Comparison of ENCODE assay signal across 13 cellular contexts in the genomic region with DNA sequence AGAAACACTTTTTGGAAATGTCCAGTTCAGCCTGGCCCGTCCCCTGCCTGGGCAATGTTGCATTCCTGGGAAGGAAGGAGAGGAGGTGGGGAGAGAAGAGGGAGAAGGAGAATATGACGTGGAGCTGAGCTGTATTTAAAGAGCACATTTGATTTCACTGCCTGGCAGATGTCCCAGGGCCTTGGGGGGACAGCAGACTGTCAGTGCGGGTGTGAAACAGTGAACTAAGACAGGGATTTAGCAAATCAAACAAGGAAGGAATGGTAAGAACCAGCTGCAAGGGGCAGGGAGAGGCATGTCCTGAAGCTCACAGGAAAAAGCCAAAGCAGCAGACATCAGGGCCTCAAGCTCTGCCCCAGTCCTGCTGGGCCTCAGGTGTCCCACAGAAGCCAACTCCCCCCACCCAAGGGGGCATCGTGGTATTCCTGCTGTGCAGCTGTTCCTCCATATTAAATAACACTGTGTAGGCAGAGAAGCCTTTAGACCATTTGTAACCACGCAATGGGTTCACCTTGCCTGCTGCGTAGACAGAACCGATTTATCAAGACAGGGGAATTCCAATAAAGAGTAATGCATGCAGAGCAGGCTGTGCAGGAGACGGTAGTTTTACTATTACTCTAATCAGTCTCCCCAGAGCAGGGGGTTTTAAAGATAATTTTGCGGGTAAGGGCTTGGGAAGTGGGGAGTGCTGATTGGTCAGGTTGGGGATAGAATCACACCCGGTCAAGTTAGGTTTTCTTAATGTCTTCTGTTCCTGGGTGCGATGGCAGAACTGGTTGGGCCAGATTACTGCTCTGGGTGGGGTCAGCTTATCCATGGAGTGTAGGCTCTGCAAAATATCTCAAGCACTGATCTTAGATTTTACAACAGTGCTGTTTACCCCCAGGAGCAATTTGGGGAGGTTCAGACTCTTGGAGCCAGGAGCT. TPM values are rescaled to one million over a fixed set of nuclear protein-coding genes. Genes with fewer than 3 reads are reported as not detected.
DNase-seq lines count a peak whose midpoint lies in the region; ATAC-seq, FAIRE-seq and TF ChIP-seq lines count a peak whose summit lies in the region.
"Had no signal": no experiment of that assay in that cellular context is flagged by ENCODE, and none has a peak within 500 bp of the region (broad histone marks: within the 10 kb centered on the region; RNA-seq: fewer than 3 reads in every experiment).

No MANE protein-coding gene starts in this region.

- DNase-seq in HT-29 (ENCODE audit: low spot score) = peak; percentile 92
- no peak for DNase-seq in SK-N-MC (ENCODE audit: low read depth, low spot score)
- DNase-seq in foreskin fibroblast = peak; percentile 46 to 68
- peak; percentile 70 for DNase-seq in small intestine
- DNase-seq in Right ventricle myocardium inferior (ENCODE audit: missing footprints) = no peak
- no peak for DNase-seq in stimulated activated naive CD8-positive, alpha-beta T cell treated with anti-CD3 and anti-CD28 coated beads, Interleukin-15, amount 100 ng/mL, for 72 hours
- no peak for DNase-seq in putamen (ENCODE audit: low spot score)
- DNase-seq in foreskin melanocyte = no peak
- DNase-seq: NCI-H774 had no signal

- no peaks in the 10 kb centered on the region for H3K27me3 ChIP-seq in small intestine (ENCODE audit: control insufficient read depth in 2 of 2, insufficient read depth in 2 of 2, low read length in 2 of 2)

- H3K27ac Mint-ChIP-seq in stimulated activated naive CD8-positive, alpha-beta T cell treated with anti-CD3 and anti-CD28 coated beads, Interleukin-15, amount 100 ng/mL, for 72 hours = no peak overlapping the region
- H3K27ac Mint-ChIP-seq: activated T-helper 2 cell treated with anti-CD3 and anti-CD28 coated beads, Interferon-gamma antibody, Interleukin-2, Interleukin-4, amounts not matched to agents 10 μg/mL and 5 μg/mL and 100 μg/mL, durations not matched to agents 14 hours and 24 hours and 36 hours had no signal

- H3K4me3 Mint-ChIP-seq in stimulated activated naive CD8-positive, alpha-beta T cell treated with anti-CD3 and anti-CD28 coated beads, Interleukin-15, amount 100 ng/mL, for 72 hours = no peak overlapping the region

- no peaks in the 10 kb centered on the region for H3K9me3 Mint-ChIP-seq in stimulated activated naive CD8-positive, alpha-beta T cell treated with anti-CD3 and anti-CD28 coated beads, Interleukin-15, amount 100 ng/mL, for 72 hours
- H3K9me3 Mint-ChIP-seq: activated T-helper 2 cell treated with anti-CD3 and anti-CD28 coated beads, Interferon-gamma antibody, Interleukin-2, Interleukin-4, amounts not matched to agents 10 μg/mL and 5 μg/mL and 100 μg/mL, durations not matched to agents 14 hours and 24 hours and 36 hours had no signal

- H3K9ac ChIP-seq in SK-N-MC (ENCODE audit: insufficient read length) = peak overlapping the region; percentile 0

- H3K4me1 ChIP-seq in small intestine (ENCODE audit: control insufficient read depth in 2 of 2, insufficient read depth in 1 of 2, low read depth in 1 of 2, low read length in 1 of 2) = peaks cover 0 to 4% of the 10 kb centered on the region in 2 donors

- H3K4me1 Mint-ChIP-seq in stimulated activated naive CD8-positive, alpha-beta T cell treated with anti-CD3 and anti-CD28 coated beads, Interleukin-15, amount 100 ng/mL, for 72 hours = no peaks in the 10 kb centered on the region

- no peaks in the 10 kb centered on the region for H3K36me3 ChIP-seq in SK-N-MC (ENCODE audit: insufficient read depth, low read length)
- no peaks in the 10 kb centered on the region for H3K36me3 ChIP-seq in small intestine (ENCODE audit: control insufficient read depth in 2 of 2, insufficient read depth in 2 of 2, low read length in 2 of 2)

- FAIRE-seq in small intestine (lab: Jason Lieb, UNC) = no peak
- FAIRE-seq: G401.6, HepG2 had no signal

- intact Hi-C loops in Right ventricle myocardium inferior (cut with DNase I) = no loop called here

- 22 to 51% (median 34%) methylated on average over 11 of the region's 11 CpGs for WGBS in small intestine, 3 donors

- ATAC-seq in Right ventricle myocardium inferior = no peak
- no peak for ATAC-seq in stimulated activated naive CD8-positive, alpha-beta T cell treated with anti-CD3 and anti-CD28 coated beads, Interleukin-15, amount 100 ng/mL, for 72 hours
- ATAC-seq: HepG2 had no signal

- TF ChIP-seq CTCF in foreskin fibroblast (IDR thresholded peaks at IDR 0.05; ENCODE audit: low read depth, low read length) = no peak

- H3K27me3 Mint-ChIP-seq in stimulated activated naive CD8-positive, alpha-beta T cell treated with anti-CD3 and anti-CD28 coated beads, Interleukin-15, amount 100 ng/mL, for 72 hours = peaks cover 6% of the 10 kb centered on the region

- H3K27ac ChIP-seq in SK-N-MC (no peak overlapping the region), small intestine (ENCODE audit: low read depth in 1 of 2, low read length in 1 of 2) (no peak overlapping the region)

- H3K9me3 ChIP-seq in SK-N-MC (ENCODE audit: low read depth, low read length) = no peaks in the 10 kb centered on the region
- H3K9me3 ChIP-seq in small intestine (ENCODE audit: control insufficient read depth, low read depth) = no peaks in the 10 kb centered on the region

- H3K4me3 ChIP-seq in SK-N-MC (no peak overlapping the region), foreskin fibroblast (ENCODE audit: low read depth in 1 of 2, low read length in 2 of 2) (no peak overlapping the region), small intestine (ENCODE audit: low read depth in 1 of 2, low read length in 2 of 2) (no peak overlapping the region)

RNA-seq across cellular contexts. Expression of a gene that starts 18.3 kb away (rescaled TPM):
- total RNA-seq in HT-29 (2014; rRNA removed; shearing (Covaris generic)) = not detected in 2 replicates
- polyA plus RNA-seq in small intestine = under 1 TPM in 1 of 3 donors, not detected in 2; 0.25 TPM
- total RNA-seq in Right ventricle myocardium inferior = 2.7 TPM
- total RNA-seq: activated T-helper 2 cell treated with anti-CD3 and anti-CD28 coated beads, Interferon-gamma antibody, Interleukin-2, Interleukin-4, amounts not matched to agents 10 μg/mL and 5 μg/mL and 100 μg/mL, durations not matched to agents 14 hours and 24 hours and 36 hours; dermis microvascular lymphatic vessel endothelial cell; HepG2 had no signal

Comparison
In these comparisons a context has a peak if more than half of its experiments do, and no peak if none do; other contexts are left out.
1. DNase-seq: peak in HT-29 (single experiment), foreskin fibroblast (2 of 2) and small intestine (single experiment); none in SK-N-MC (single experiment), Right ventricle myocardium inferior (single experiment), stimulated activated naive CD8-positive, alpha-beta T cell treated with anti-CD3 and anti-CD28 coated beads, Interleukin-15, amount 100 ng/mL, for 72 hours (0 of 2), putamen (single experiment) and foreskin melanocyte (single experiment).